In the genomic region with DNA sequence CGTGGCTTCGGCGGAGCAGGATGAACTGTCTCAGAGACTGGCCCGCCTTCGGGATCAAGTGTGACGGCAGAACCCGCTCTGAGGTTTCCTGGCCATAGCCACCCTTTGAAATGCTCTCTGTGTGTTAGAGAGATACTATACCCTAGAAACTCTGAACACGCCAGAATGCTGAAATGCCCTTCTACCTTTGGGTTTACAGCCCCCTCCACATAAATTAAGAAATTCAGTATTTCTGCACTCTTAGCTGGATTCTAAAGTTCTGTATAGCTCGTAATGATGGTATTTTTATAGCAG, we compare ENCODE assay signal across 8 cellular contexts. TPM values are rescaled to one million over a fixed set of nuclear protein-coding genes. Genes with fewer than 3 reads are reported as not detected.
DNase-seq lines count a peak whose midpoint lies in the region; ATAC-seq and TF ChIP-seq lines count a peak whose summit lies in the region.

No MANE protein-coding gene starts in this region.

- H3K4me1 ChIP-seq in heart left ventricle (peaks cover 5 to 49% (median 22%) of the 10 kb centered on the region in 12 donors), mesodermal cell (ENCODE audit: control insufficient read depth, insufficient read depth, low read length, poor library complexity, severe bottlenecking) (peaks cover 27% of the 10 kb centered on the region), uterus (no peaks in the 10 kb centered on the region)

- H3K9me3 ChIP-seq in heart left ventricle = no peaks in the 10 kb centered on the region
- H3K9me3 ChIP-seq in mesodermal cell (ENCODE audit: control insufficient read depth, low read length) = no peaks in the 10 kb centered on the region
- H3K9me3 ChIP-seq in uterus = no peaks in the 10 kb centered on the region

- peak overlapping the region; percentile 63 to 99 (median 86) for H3K4me3 ChIP-seq in heart left ventricle
- peak overlapping the region; percentile 99 for H3K4me3 ChIP-seq in brain microvascular endothelial cell (ENCODE audit: low read depth, low read length)
- H3K4me3 ChIP-seq in mesodermal cell (ENCODE audit: extremely low read depth, insufficient read depth, low read length, poor library complexity, severe bottlenecking) = peak overlapping the region; percentile 97
- H3K4me3 ChIP-seq in uterus = peak overlapping the region; percentile 90 to 99

- intact Hi-C loops in heart left ventricle (cut with DNase I) = loop anchor here in 7 of 10 donors (5.0 to 10.0 kb wide), 6 partner anchors 50 to 197 kb away; a partner anchor contains a TSS
- intact Hi-C loops in Right ventricle myocardium superior (cut with DNase I) = no loop called here
- intact Hi-C loops in uterus (cut with DNase I; ENCODE audit: low total_unique reads) = no loop called here

- peaks cover 0 to 21% (median 6%) of the 10 kb centered on the region in 9 donors for H3K36me3 ChIP-seq in heart left ventricle
- H3K36me3 ChIP-seq in brain microvascular endothelial cell (replicated peaks) = no peaks in the 10 kb centered on the region
- peaks cover 10% of the 10 kb centered on the region for H3K36me3 ChIP-seq in mesodermal cell (ENCODE audit: control insufficient read depth, insufficient read depth, low read length)
- no peaks in the 10 kb centered on the region for H3K36me3 ChIP-seq in uterus

- DNase-seq in heart left ventricle (no peak), Right ventricle myocardium superior (no peak), brain microvascular endothelial cell (no peak), uterus (no peak), NCI-H1436 treated with DMSO at 0.1 percent for 48 hours (lab: John Stamatoyannopoulos, UW) (no peak)

- TF ChIP-seq POLR2A in heart left ventricle (IDR thresholded peaks at IDR 0.05) (no peak), uterus (IDR thresholded peaks at IDR 0.05) (no peak)

- ATAC-seq in heart left ventricle (no peak), Right ventricle myocardium superior (ENCODE audit: poor library complexity) (no peak), HG03442 (IDR thresholded peaks at IDR 0.05; ENCODE audit: unreplicated experiment) (no peak), GM21515 (IDR thresholded peaks at IDR 0.05; ENCODE audit: unreplicated experiment) (no peak)

- TF ChIP-seq CTCF in heart left ventricle (IDR thresholded peaks at IDR 0.05) = no peak
- no peak for TF ChIP-seq CTCF in brain microvascular endothelial cell (IDR thresholded peaks at IDR 0.05; ENCODE audit: low read depth, low read length, missing control alignments)
- no peak for TF ChIP-seq CTCF in uterus (IDR thresholded peaks at IDR 0.05)

- WGBS in heart left ventricle, 4 donors = 1 to 2% (median 2%) methylated on average over 2 to 9 of the region's 9 CpGs
- 3 to 7% methylated on average over 5 to 7 of the region's 9 CpGs for WGBS in mesodermal cell (ENCODE audit: insufficient coverage in 2 of 2), 2 experiments

- H3K27ac ChIP-seq in heart left ventricle (peak overlapping the region in 11 of 12 donors; percentile 90 to 98 (median 95)), brain microvascular endothelial cell (peak overlapping the region; percentile 96), mesodermal cell (ENCODE audit: low read depth, low read length, severe bottlenecking) (peak overlapping the region; percentile 95), uterus (peak overlapping the region; percentile 88 to 90)

- in situ Hi-C loops in brain microvascular endothelial cell (cut with HindIII; ENCODE audit: low pct_ligation_motif_present, low sequenced_read_pairs) = no loop called here

- H3K27me3 ChIP-seq in heart left ventricle (no peaks in the 10 kb centered on the region), brain microvascular endothelial cell (replicated peaks) (no peaks in the 10 kb centered on the region), uterus (no peaks in the 10 kb centered on the region)

RNA-seq across cellular contexts. Expression of a gene that starts 0.8 kb away (rescaled TPM):
- total RNA-seq in heart left ventricle (10 to 100 TPM; 29.6 to 41.2 (median 37.3) TPM), Right ventricle myocardium superior (26.5 TPM), uterus (10 to 100 TPM in 3 of 4 donors, 1 to 10 TPM in 1; 8.2 to 65.0 (median 17.5) TPM)
- polyA plus RNA-seq in heart left ventricle = 10 to 100 TPM; 19.8 to 37.4 TPM
- 40.1 TPM for polyA plus RNA-seq in mesodermal cell (2013, experiment 1 of 2)
- 38.2 TPM for polyA plus RNA-seq in mesodermal cell (2013, experiment 2 of 2)

RNA-seq across cellular contexts. Expression of a gene that starts 56.1 kb away (rescaled TPM):
- total RNA-seq in heart left ventricle (10 to 100 TPM; 17.8 to 45.5 (median 29.7) TPM), Right ventricle myocardium superior (35.7 TPM), uterus (10 to 100 TPM; 13.6 to 40.9 (median 29.5) TPM)
- polyA plus RNA-seq in heart left ventricle = 10 to 100 TPM; 23.4 to 26.2 TPM
- polyA plus RNA-seq in mesodermal cell (2013, experiment 1 of 2) = 20.6 TPM
- 21.3 TPM for polyA plus RNA-seq in mesodermal cell (2013, experiment 2 of 2)

Comparison
In these comparisons a context has a peak if more than half of its experiments do, and no peak if none do; other contexts are left out.
1. intact Hi-C loops: an anchor here in heart left ventricle (5.0 to 10.0 kb wide); none called in Right ventricle myocardium superior and uterus.